ENCODE assay signal across 13 cellular contexts in genomic region chr5:175516933-175517823, GRCh38. TPM values are rescaled to one million over a fixed set of nuclear protein-coding genes. Genes with fewer than 3 reads are reported as not detected.
A peak's percentile ranks its signal among the peaks of the same experiment; 100 is the strongest.
DNase-seq lines count a peak whose midpoint lies in the region; ATAC-seq lines count a peak whose summit lies in the region.
"Had no signal": no experiment of that assay in that cellular context is flagged by ENCODE, and none has a peak within 500 bp of the region (broad histone marks: within the 10 kb centered on the region; RNA-seq: fewer than 3 reads in every experiment).

No MANE protein-coding gene starts in this region.

- peak overlapping the region; percentile 72 to 84 (median 79) for H3K27ac Mint-ChIP-seq in CD8-positive, alpha-beta memory T cell
- peak overlapping the region; percentile 77 for H3K27ac Mint-ChIP-seq in T-helper 17 cell
- H3K27ac Mint-ChIP-seq in activated naive CD4-positive, alpha-beta T cell treated with anti-CD3 and anti-CD28 coated beads, Interleukin-2, amount 10 ng/mL, durations not matched to agents 7 days and 5 days: peak overlapping the region; percentile 84

- POLR2A ChIA-PET in CD8-positive, alpha-beta memory T cell (lab: Charles Lee): interaction anchor here (1.2 kb wide), 1 partner anchor 39 kb away, joined by 5 read pairs; the partner anchor contains the start of gene SFXN1

- CTCF ChIA-PET in CD8-positive, alpha-beta memory T cell (lab: Charles Lee): interaction anchor here (1.4 to 9.7 kb wide), 3 partner anchors 15 to 53 kb away, joined by 3 to 57 read pairs (median 5); no protein-coding TSS in a partner anchor
- CTCF ChIA-PET in activated naive CD4-positive, alpha-beta T cell treated with anti-CD3 and anti-CD28 coated beads, Interleukin-2, amount 10 ng/mL, durations not matched to agents 7 days and 5 days (lab: Charles Lee): interaction anchor here (1.2 to 2.8 kb wide), 5 partner anchors 12 to 52 kb away, joined by 3 to 14 read pairs (median 3); no protein-coding TSS in a partner anchor

- no peak overlapping the region for H3K4me3 ChIP-seq in CD8-positive, alpha-beta memory T cell (ENCODE audit: low read length)
- H3K4me3 ChIP-seq: heart left ventricle, prostate gland had no signal

- H3K27me3 ChIP-seq in CD8-positive, alpha-beta memory T cell (ENCODE audit: insufficient read depth, low read length, poor library complexity, severe bottlenecking): no peaks in the 10 kb centered on the region
- H3K27me3 ChIP-seq: heart left ventricle had no signal

- H3K4me1 Mint-ChIP-seq in CD8-positive, alpha-beta memory T cell: peaks cover 51 to 58% (median 56%) of the 10 kb centered on the region in 3 donors
- H3K4me1 Mint-ChIP-seq in T-helper 17 cell: peaks cover 34% of the 10 kb centered on the region
- peaks cover 70% of the 10 kb centered on the region for H3K4me1 Mint-ChIP-seq in activated naive CD4-positive, alpha-beta T cell treated with anti-CD3 and anti-CD28 coated beads, Interleukin-2, amount 10 ng/mL, durations not matched to agents 7 days and 5 days

- no peak for DNase-seq in CD8-positive, alpha-beta memory T cell
- DNase-seq in T-helper 17 cell (no peak), middle frontal gyrus (ENCODE audit: extremely low spot score, low spot score) (peak; percentile 17), NCI-H345 (lab: John Stamatoyannopoulos, UW) (no peak)
- no peak for DNase-seq in activated naive CD4-positive, alpha-beta T cell treated with anti-CD3 and anti-CD28 coated beads, Interleukin-2, amount 10 ng/mL, durations not matched to agents 7 days and 5 days
- DNase-seq: heart left ventricle, NCI-H2081, NCI-H82 had no signal

- no peaks in the 10 kb centered on the region for H3K27me3 Mint-ChIP-seq in CD8-positive, alpha-beta memory T cell
- no peaks in the 10 kb centered on the region for H3K27me3 Mint-ChIP-seq in T-helper 17 cell
- no peaks in the 10 kb centered on the region for H3K27me3 Mint-ChIP-seq in activated naive CD4-positive, alpha-beta T cell treated with anti-CD3 and anti-CD28 coated beads, Interleukin-2, amount 10 ng/mL, durations not matched to agents 7 days and 5 days

- H3K27ac ChIP-seq in CD8-positive, alpha-beta memory T cell (ENCODE audit: low read depth, low read length): no peak overlapping the region
- H3K27ac ChIP-seq: epithelial cell of prostate, heart left ventricle, prostate gland had no signal

- peaks cover 57% of the 10 kb centered on the region for H3K4me1 ChIP-seq in CD8-positive, alpha-beta memory T cell (ENCODE audit: insufficient read depth, low read length)
- H3K4me1 ChIP-seq: heart left ventricle, prostate gland had no signal

- peaks cover 0 to 8% (median 2%) of the 10 kb centered on the region in 5 donors for H3K9me3 Mint-ChIP-seq in CD8-positive, alpha-beta memory T cell
- H3K9me3 Mint-ChIP-seq in activated naive CD4-positive, alpha-beta T cell treated with anti-CD3 and anti-CD28 coated beads, Interleukin-2, amount 10 ng/mL, durations not matched to agents 7 days and 5 days: peaks cover 15% of the 10 kb centered on the region

- H3K4me3 Mint-ChIP-seq in CD8-positive, alpha-beta memory T cell: peak overlapping the region in 5 of 7 donors; percentile 11 to 65 (median 39)
- H3K4me3 Mint-ChIP-seq in T-helper 17 cell: peak overlapping the region; percentile 63
- H3K4me3 Mint-ChIP-seq in activated naive CD4-positive, alpha-beta T cell treated with anti-CD3 and anti-CD28 coated beads, Interleukin-2, amount 10 ng/mL, durations not matched to agents 7 days and 5 days: peak overlapping the region; percentile 4
- H3K4me3 Mint-ChIP-seq: CD14-positive monocyte had no signal

- H3K9me3 ChIP-seq in CD8-positive, alpha-beta memory T cell (ENCODE audit: low read length): no peaks in the 10 kb centered on the region
- peaks cover 6% of the 10 kb centered on the region for H3K9me3 ChIP-seq in T-helper 17 cell (ENCODE audit: control insufficient read depth, low read length, poor library complexity, severe bottlenecking)
- H3K9me3 ChIP-seq: prostate gland had no signal

- H3K36me3 Mint-ChIP-seq in CD8-positive, alpha-beta memory T cell: peaks cover 25 to 75% (median 54%) of the 10 kb centered on the region in 3 donors
- H3K36me3 Mint-ChIP-seq in T-helper 17 cell (ENCODE audit: low read depth): peaks cover 9% of the 10 kb centered on the region
- peaks cover 77% of the 10 kb centered on the region for H3K36me3 Mint-ChIP-seq in activated naive CD4-positive, alpha-beta T cell treated with anti-CD3 and anti-CD28 coated beads, Interleukin-2, amount 10 ng/mL, durations not matched to agents 7 days and 5 days

- H3K36me3 ChIP-seq in CD8-positive, alpha-beta memory T cell (ENCODE audit: insufficient read depth, low read length): peaks cover 48% of the 10 kb centered on the region

- peak; percentile 25 for ATAC-seq in T-helper 17 cell
- ATAC-seq in GM19023 (IDR thresholded peaks at IDR 0.05; ENCODE audit: unreplicated experiment): no peak
- ATAC-seq in HG03457 (IDR thresholded peaks at IDR 0.05; ENCODE audit: unreplicated experiment): no peak

RNA-seq across cellular contexts. Expression of gene SFXN1, which starts 38.8 kb away (rescaled TPM):
- 100 to 1,000 TPM; 359 to 366 TPM for total RNA-seq in CD8-positive, alpha-beta memory T cell
- 68.1 TPM for polyA plus RNA-seq in CD8-positive, alpha-beta memory T cell
- 10 to 100 TPM; 59.4 to 88.3 TPM for total RNA-seq in T-helper 17 cell

Comparison
In these comparisons a context has a peak if more than half of its experiments do, and no peak if none do; other contexts are left out.
1. H3K4me3 Mint-ChIP-seq: peak in every context shown above with its lines; median percentile 63 in T-helper 17 cell; 39 in CD8-positive, alpha-beta memory T cell; 4 in activated naive CD4-positive, alpha-beta T cell treated with anti-CD3 and anti-CD28 coated beads, Interleukin-2, amount 10 ng/mL, durations not matched to agents 7 days and 5 days.
2. RNA of gene SFXN1, which starts 38.8 kb away (total RNA-seq): 359 to 366 TPM in CD8-positive, alpha-beta memory T cell; 59.4 to 88.3 TPM in T-helper 17 cell; every median in the first group is over 4 times any median in the second.
3. Peak in every context shown above with its lines, with median percentiles within 50 percentile points of each other: H3K27ac Mint-ChIP-seq.